In genomic region chr11:132220464-132220863, GRCh38 we compare ENCODE assay signal across 1 cellular context.
TF ChIP-seq lines count a peak whose summit lies in the region.

No MANE protein-coding gene starts in this region.

TF ChIP-seq in SK-N-SH treated with all-trans-retinoic acid at 6 μM for 48 hours, 23 proteins besides CTCF, POLR2A, EP300 and RAD21 (continued from another document):
- TF ChIP-seq TSHZ2 (CRISPR knock-in tag; IDR thresholded peaks at IDR 0.05): no peak
- TF ChIP-seq ZFP3 (CRISPR knock-in tag; IDR thresholded peaks at IDR 0.05): no peak
- no peak for TF ChIP-seq BACH2 (CRISPR knock-in tag; IDR thresholded peaks at IDR 0.05; ENCODE audit: borderline replicate concordance)
- TF ChIP-seq ZC3H10 (CRISPR knock-in tag; IDR thresholded peaks at IDR 0.05): no peak
- TF ChIP-seq ZNF8 (CRISPR knock-in tag; IDR thresholded peaks at IDR 0.05): no peak
- TF ChIP-seq ESRRG (CRISPR knock-in tag; IDR thresholded peaks at IDR 0.05): no peak
- TF ChIP-seq ZFP30 (CRISPR knock-in tag; IDR thresholded peaks at IDR 0.05): no peak
